Comparison of ENCODE assay signal across 8 cellular contexts in the genomic region with DNA sequence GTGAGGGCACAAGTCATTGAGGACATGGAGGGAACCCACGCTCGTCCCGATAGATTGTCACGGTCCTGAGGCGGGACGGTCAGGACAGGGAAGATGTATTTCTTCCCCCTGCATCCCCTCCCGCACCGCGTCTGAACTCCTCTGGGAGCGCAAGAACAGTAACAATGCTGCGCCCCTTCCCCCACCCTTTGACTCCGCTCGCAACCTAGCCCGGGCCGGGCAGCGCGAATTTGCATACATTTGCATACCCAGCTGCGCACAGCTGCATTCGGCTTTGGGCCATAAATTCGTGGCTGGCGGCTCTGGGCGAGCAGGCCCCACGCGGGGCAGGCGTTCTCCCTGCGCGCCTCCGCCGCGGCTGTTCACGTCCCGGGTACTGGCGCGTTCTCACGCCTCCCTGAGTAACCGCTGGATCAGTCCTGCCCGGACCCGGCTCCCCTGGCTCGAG. TPM values are rescaled to one million over a fixed set of nuclear protein-coding genes. Genes with fewer than 3 reads are reported as not detected.
DNase-seq lines count a peak whose midpoint lies in the region; ATAC-seq lines count a peak whose summit lies in the region.

No MANE protein-coding gene starts in this region.

- H3K27me3 Mint-ChIP-seq in activated naive CD4-positive, alpha-beta T cell treated with anti-CD3 and anti-CD28 coated beads for 36 hours (ENCODE audit: low read depth), result peaks cover 4% of the 10 kb centered on the region

- no peak for ATAC-seq in activated naive CD4-positive, alpha-beta T cell treated with anti-CD3 and anti-CD28 coated beads, Interleukin-2, amount 50 U/mL, for 72 hours
- no peak for ATAC-seq in stimulated activated naive CD8-positive, alpha-beta T cell treated with anti-CD3 and anti-CD28 coated beads, Interleukin-15, Interleukin-2, amounts not matched to agents 100 U/mL and 50 U/mL, for 24 hours
- ATAC-seq in HG02885 (IDR thresholded peaks at IDR 0.05; ENCODE audit: poor library complexity, unreplicated experiment), result no peak

- peak; percentile 17 for DNase-seq in activated naive CD4-positive, alpha-beta T cell treated with anti-CD3 and anti-CD28 coated beads for 36 hours
- DNase-seq in activated naive CD4-positive, alpha-beta T cell treated with anti-CD3 and anti-CD28 coated beads, Interleukin-2, amount 50 U/mL, for 72 hours (ENCODE audit: low spot score in 2 of 2), result no peak
- peak; percentile 36 to 44 for DNase-seq in activated T-cell treated with anti-CD3 and anti-CD28 coated beads, Interleukin-2, amount 50 U/mL, for 48 hours
- DNase-seq in iPS DF 19.7 (ENCODE audit: low read depth, low spot score) (peak; percentile 67), cerebellum (ENCODE audit: low spot score) (no peak), NCI-H2171 (lab: John Stamatoyannopoulos, UW) (no peak)
- peak; percentile 26 for DNase-seq in stimulated activated naive CD8-positive, alpha-beta T cell treated with anti-CD3 and anti-CD28 coated beads, Interleukin-15, Interleukin-2, amounts not matched to agents 100 U/mL and 50 U/mL, for 24 hours

- no peak overlapping the region for H3K27ac Mint-ChIP-seq in activated naive CD4-positive, alpha-beta T cell treated with anti-CD3 and anti-CD28 coated beads for 36 hours
- no peak overlapping the region for H3K27ac Mint-ChIP-seq in activated naive CD4-positive, alpha-beta T cell treated with anti-CD3 and anti-CD28 coated beads, Interleukin-2, amount 50 U/mL, for 72 hours

- intact Hi-C loops in activated naive CD4-positive, alpha-beta T cell treated with anti-CD3 and anti-CD28 coated beads for 36 hours (cut with micrococcal nuclease), result no loop called here

- H3K4me1 Mint-ChIP-seq in activated naive CD4-positive, alpha-beta T cell treated with anti-CD3 and anti-CD28 coated beads for 36 hours (ENCODE audit: low read depth), result peaks cover 21% of the 10 kb centered on the region

- no peaks in the 10 kb centered on the region for H3K36me3 Mint-ChIP-seq in activated naive CD4-positive, alpha-beta T cell treated with anti-CD3 and anti-CD28 coated beads for 36 hours (ENCODE audit: low read depth)
- H3K36me3 Mint-ChIP-seq in activated naive CD4-positive, alpha-beta T cell treated with anti-CD3 and anti-CD28 coated beads, Interleukin-2, amount 50 U/mL, for 72 hours, result peaks cover 0 to 7% of the 10 kb centered on the region in 2 donors

- CTCF ChIA-PET in activated naive CD4-positive, alpha-beta T cell treated with anti-CD3 and anti-CD28 coated beads for 36 hours (lab: Charles Lee), result interaction anchor here (1.0 to 2.9 kb wide), 5 partner anchors 10 to 163 kb away, joined by 3 to 13 read pairs (median 5); no protein-coding TSS in a partner anchor

- H3K9me3 Mint-ChIP-seq in activated naive CD4-positive, alpha-beta T cell treated with anti-CD3 and anti-CD28 coated beads for 36 hours, result no peaks in the 10 kb centered on the region
- no peaks in the 10 kb centered on the region for H3K9me3 Mint-ChIP-seq in activated naive CD4-positive, alpha-beta T cell treated with anti-CD3 and anti-CD28 coated beads, Interleukin-2, amount 50 U/mL, for 72 hours

- H3K4me3 Mint-ChIP-seq in activated naive CD4-positive, alpha-beta T cell treated with anti-CD3 and anti-CD28 coated beads for 36 hours, result no peak overlapping the region

RNA-seq across cellular contexts. Expression of a gene that starts 29.0 kb away (rescaled TPM):
- 10 to 100 TPM; 18.2 to 19.7 TPM for total RNA-seq in activated naive CD4-positive, alpha-beta T cell treated with anti-CD3 and anti-CD28 coated beads for 36 hours
- 10 to 100 TPM; 18.0 to 25.9 TPM for total RNA-seq in activated naive CD4-positive, alpha-beta T cell treated with anti-CD3 and anti-CD28 coated beads, Interleukin-2, amount 50 U/mL, for 72 hours
- total RNA-seq in cerebellum, result 26.0 TPM

Comparison
In these comparisons a context has a peak if more than half of its experiments do, and no peak if none do; other contexts are left out.
1. DNase-seq: peak in activated naive CD4-positive, alpha-beta T cell treated with anti-CD3 and anti-CD28 coated beads for 36 hours (single experiment), activated T-cell treated with anti-CD3 and anti-CD28 coated beads, Interleukin-2, amount 50 U/mL, for 48 hours (2 of 2), iPS DF 19.7 (single experiment) and stimulated activated naive CD8-positive, alpha-beta T cell treated with anti-CD3 and anti-CD28 coated beads, Interleukin-15, Interleukin-2, amounts not matched to agents 100 U/mL and 50 U/mL, for 24 hours (single experiment); none in activated naive CD4-positive, alpha-beta T cell treated with anti-CD3 and anti-CD28 coated beads, Interleukin-2, amount 50 U/mL, for 72 hours (0 of 2), cerebellum (single experiment) and NCI-H2171 (single experiment).